Comparison of ENCODE assay signal across 21 cellular contexts in the genomic region with DNA sequence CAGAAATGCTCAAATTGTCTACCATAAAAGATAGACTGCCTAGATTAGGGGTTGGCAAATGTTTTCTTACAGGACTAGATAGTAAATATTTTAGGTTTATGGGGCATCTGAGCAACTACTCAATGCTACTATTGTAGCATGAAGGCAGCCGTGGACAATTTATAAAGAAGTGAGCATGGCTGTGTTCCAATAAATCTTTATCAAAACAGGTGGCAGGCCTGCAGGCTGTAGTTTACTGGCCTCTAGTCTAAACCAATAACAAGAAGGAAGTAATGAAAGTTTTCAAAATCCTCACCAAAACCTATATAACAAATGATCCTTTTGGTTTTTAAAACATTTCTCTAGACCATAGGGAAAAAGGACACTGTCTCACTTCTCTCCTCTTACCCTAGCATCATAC.
"Had no signal": no experiment of that assay in that cellular context is flagged by ENCODE, and none has a peak within 500 bp of the region (broad histone marks: within the 10 kb centered on the region; RNA-seq: fewer than 3 reads in every experiment).

No MANE protein-coding gene starts in this region.

- H3K27me3 ChIP-seq: esophagus squamous epithelium, gastrocnemius medialis, right atrium auricular region, suprapubic skin, tibial nerve had no signal

- H3K4me3 ChIP-seq: esophagus squamous epithelium, gastrocnemius medialis, pancreas, psoas muscle, right atrium auricular region, suprapubic skin, tibial nerve had no signal

- H3K4me3 Mint-ChIP-seq: activated naive CD4-positive, alpha-beta T cell treated with anti-CD3 and anti-CD28 coated beads, Interleukin-2, amount 10 ng/mL, durations not matched to agents 7 days and 5 days; activated T-cell treated with anti-CD3 and anti-CD28 coated beads, Interleukin-2, amount 50 U/mL, for 24 hours; brain; nephron progenitor cell; stimulated activated naive CD8-positive, alpha-beta T cell treated with anti-CD3 and anti-CD28 coated beads, Interleukin-15, amount 100 ng/mL, for 72 hours had no signal

- H3K27me3 Mint-ChIP-seq: activated naive CD4-positive, alpha-beta T cell treated with anti-CD3 and anti-CD28 coated beads, Interleukin-2, amount 10 ng/mL, durations not matched to agents 7 days and 5 days; activated T-cell treated with anti-CD3 and anti-CD28 coated beads, Interleukin-2, amount 50 U/mL, for 24 hours; stimulated activated naive CD8-positive, alpha-beta T cell treated with anti-CD3 and anti-CD28 coated beads, Interleukin-15, amount 100 ng/mL, for 72 hours had no signal

- DNase-seq: activated CD8-positive, alpha-beta memory T cell treated with anti-CD3 and anti-CD28 coated beads for 24 hours; activated CD8-positive, alpha-beta memory T cell treated with anti-CD3 and anti-CD28 coated beads, Interleukin-2, amount 50 U/mL, for 4 hours; activated naive CD4-positive, alpha-beta T cell treated with anti-CD3 and anti-CD28 coated beads, Interleukin-2, amount 10 ng/mL, durations not matched to agents 7 days and 5 days; activated T-cell treated with anti-CD3 and anti-CD28 coated beads, Interleukin-2, amount 50 U/mL, for 24 hours; aorta; dermis blood vessel endothelial cell; esophagus squamous epithelium; gastrocnemius medialis; left ventricle myocardium superior; mammary epithelial cell; midbrain; nephron progenitor cell; pancreas; psoas muscle; stimulated activated CD4-positive, alpha-beta T cell treated with anti-CD3 and anti-CD28 coated beads, Interleukin-4, amount 100 ng/mL, for 24 hours; stimulated activated naive CD8-positive, alpha-beta T cell treated with anti-CD3 and anti-CD28 coated beads, Interleukin-15, amount 100 ng/mL, for 72 hours; T-helper 9 cell had no signal

- H3K27ac ChIP-seq: esophagus squamous epithelium, gastrocnemius medialis, pancreas, psoas muscle, right atrium auricular region, suprapubic skin, tibial nerve had no signal

- H3K36me3 Mint-ChIP-seq: brain had no signal

- H3K9me3 Mint-ChIP-seq: activated naive CD4-positive, alpha-beta T cell treated with anti-CD3 and anti-CD28 coated beads, Interleukin-2, amount 10 ng/mL, durations not matched to agents 7 days and 5 days; activated T-cell treated with anti-CD3 and anti-CD28 coated beads, Interleukin-2, amount 50 U/mL, for 24 hours; brain; nephron progenitor cell; stimulated activated naive CD8-positive, alpha-beta T cell treated with anti-CD3 and anti-CD28 coated beads, Interleukin-15, amount 100 ng/mL, for 72 hours had no signal

- H3K36me3 ChIP-seq: esophagus squamous epithelium, gastrocnemius medialis, pancreas, right atrium auricular region, suprapubic skin, tibial nerve had no signal

- H3K4me1 ChIP-seq: esophagus squamous epithelium, gastrocnemius medialis, pancreas, psoas muscle, right atrium auricular region, suprapubic skin had no signal

- H3K27ac Mint-ChIP-seq: activated naive CD4-positive, alpha-beta T cell treated with anti-CD3 and anti-CD28 coated beads, Interleukin-2, amount 10 ng/mL, durations not matched to agents 7 days and 5 days; activated T-cell treated with anti-CD3 and anti-CD28 coated beads, Interleukin-2, amount 50 U/mL, for 24 hours; brain; nephron progenitor cell; stimulated activated naive CD8-positive, alpha-beta T cell treated with anti-CD3 and anti-CD28 coated beads, Interleukin-15, amount 100 ng/mL, for 72 hours had no signal

- ATAC-seq: gastrocnemius medialis; left ventricle myocardium superior; pancreas; psoas muscle; stimulated activated naive CD8-positive, alpha-beta T cell treated with anti-CD3 and anti-CD28 coated beads, Interleukin-15, amount 100 ng/mL, for 72 hours had no signal

- H3K9me3 ChIP-seq: esophagus squamous epithelium, gastrocnemius medialis, pancreas, psoas muscle, right atrium auricular region, suprapubic skin, tibial nerve had no signal
